In genomic region chrX:73562458-73562857, GRCh38 we compare ENCODE assay signal across 8 cellular contexts. TPM values are rescaled to one million over a fixed set of nuclear protein-coding genes. Genes with fewer than 3 reads are reported as not detected.
DNase-seq lines count a peak whose midpoint lies in the region; ATAC-seq, FAIRE-seq and TF ChIP-seq lines count a peak whose summit lies in the region.

No MANE protein-coding gene starts in this region.

- no peaks in the 10 kb centered on the region for H3K9me3 Mint-ChIP-seq in GM23338
- H3K9me3 Mint-ChIP-seq in activated B cell treated with CpG ODN at 0.5 μM for 24 hours: no peaks in the 10 kb centered on the region

- H3K9ac ChIP-seq in BLaER1 treated with 17β-estradiol and CSF1 and Interleukin-3, amounts not matched to agents 10 nM and 100 nM: peak overlapping the region; percentile 65 to 81 (median 78); a peak in 21 of 22 replicates
- H3K9ac ChIP-seq in subcutaneous abdominal adipose tissue (ENCODE audit: low read length in 5 of 5): peak overlapping the region in 4 of 5 donors; percentile 46 to 67 (median 58)

- H3K9me3 ChIP-seq in BLaER1 treated with 17β-estradiol and CSF1 and Interleukin-3, amounts not matched to agents 10 nM and 100 nM (replicated peaks in 1 of 11): peaks cover 0 to 12% (median 6%) of the 10 kb centered on the region in 11 experiments; a peak in 10 of 22 replicates
- H3K9me3 ChIP-seq in subcutaneous abdominal adipose tissue (ENCODE audit: control insufficient read depth in 5 of 5, low read length in 5 of 5): peaks cover 0 to 2% (median 0%) of the 10 kb centered on the region in 5 donors

- no peaks in the 10 kb centered on the region for H3K9me2 ChIP-seq in GM23338 (ENCODE audit: insufficient read depth)

- DNase-seq in GM23338 (ENCODE audit: low spot score): no peak
- DNase-seq in activated B cell treated with CpG ODN at 0.5 μM for 24 hours: no peak
- no peak for DNase-seq in GM13977 (ENCODE audit: low spot score)
- DNase-seq in GM12891 (ENCODE audit: insufficient read length, low spot score): no peak
- no peak for DNase-seq in globus pallidus (ENCODE audit: low spot score)

- H3K27me3 Mint-ChIP-seq in GM23338 (ENCODE audit: insufficient read depth, low read depth, poor library complexity) (no peaks in the 10 kb centered on the region), activated B cell treated with CpG ODN at 0.5 μM for 24 hours (no peaks in the 10 kb centered on the region)

- in situ Hi-C loops in GM13977 (cut with MboI; ENCODE audit: low pct_unique_long_range_greater_than_20kb, low sequenced_read_pairs, unreplicated experiment): no loop called here

- POLR2A ChIA-PET in activated B cell treated with CpG ODN at 0.5 μM for 24 hours (lab: Charles Lee): no interaction called here

- H3F3A ChIP-seq in GM23338 (replicated peaks; ENCODE audit: low read depth): no peaks in the 10 kb centered on the region

- no peak for ATAC-seq in GM23338
- no peak for ATAC-seq in activated B cell treated with CpG ODN at 0.5 μM for 24 hours (ENCODE audit: low read depth)

- TF ChIP-seq POLR2A in GM12891 (IDR thresholded peaks at IDR 0.05; ENCODE audit: low read depth, low read length): no peak

- no peaks in the 10 kb centered on the region for H3K36me3 ChIP-seq in BLaER1 treated with 17β-estradiol and CSF1 and Interleukin-3, amounts not matched to agents 10 nM and 100 nM
- H3K36me3 ChIP-seq in GM23338 (ENCODE audit: insufficient read depth) (no peaks in the 10 kb centered on the region), subcutaneous abdominal adipose tissue (ENCODE audit: control insufficient read depth in 5 of 5, insufficient read depth in 5 of 5, low read length in 5 of 5) (no peaks in the 10 kb centered on the region)

- CTCF ChIA-PET in activated B cell treated with CpG ODN at 0.5 μM for 24 hours (lab: Charles Lee): no interaction called here

- H3K27me3 ChIP-seq in BLaER1 treated with 17β-estradiol and CSF1 and Interleukin-3, amounts not matched to agents 10 nM and 100 nM: peaks cover 60 to 99% (median 97%) of the 10 kb centered on the region in 11 experiments
- H3K27me3 ChIP-seq in GM23338 (ENCODE audit: insufficient read depth): no peaks in the 10 kb centered on the region
- peaks cover 0 to 2% (median 0%) of the 10 kb centered on the region in 5 donors for H3K27me3 ChIP-seq in subcutaneous abdominal adipose tissue (ENCODE audit: control insufficient read depth in 5 of 5, insufficient read depth in 4 of 5, low read length in 5 of 5)

- H3K79me2 ChIP-seq in GM23338 (replicated peaks; ENCODE audit: insufficient read depth): peaks cover 34% of the 10 kb centered on the region

- peak overlapping the region; percentile 79; the same call in 1 of the 2 replicates for H3K27ac Mint-ChIP-seq in GM23338
- H3K27ac Mint-ChIP-seq in activated B cell treated with CpG ODN at 0.5 μM for 24 hours: peak overlapping the region; percentile 99

- peaks cover 4% of the 10 kb centered on the region; the same call in 2 of the 3 replicates for H3K4me1 Mint-ChIP-seq in GM23338
- H3K4me1 Mint-ChIP-seq in activated B cell treated with CpG ODN at 0.5 μM for 24 hours: peaks cover 27% of the 10 kb centered on the region

- intact Hi-C loops in activated B cell treated with CpG ODN at 0.5 μM for 24 hours (cut with micrococcal nuclease): loop anchor here (2.0 kb wide), 1 partner anchor 730 kb away; no protein-coding TSS in a partner anchor

- H3K4me2 ChIP-seq in BLaER1 treated with 17β-estradiol and CSF1 and Interleukin-3, amounts not matched to agents 10 nM and 100 nM: peak overlapping the region; percentile 45 to 78 (median 67)
- H3K4me2 ChIP-seq in GM23338: peak overlapping the region; percentile 90

- H3K27ac ChIP-seq in BLaER1 treated with 17β-estradiol and CSF1 and Interleukin-3, amounts not matched to agents 10 nM and 100 nM: peak overlapping the region; percentile 42 to 86 (median 80); a peak in 19 of 22 replicates
- H3K27ac ChIP-seq in GM23338 (ENCODE audit: low read depth): peak overlapping the region; percentile 87; the same call in 1 of the 2 replicates
- H3K27ac ChIP-seq in subcutaneous abdominal adipose tissue (ENCODE audit: low read depth, low read length): no peak overlapping the region

- H3K4me3 ChIP-seq in BLaER1 treated with 17β-estradiol and CSF1 and Interleukin-3, amounts not matched to agents 10 nM and 100 nM: peak overlapping the region; percentile 55 to 74 (median 66)
- H3K4me3 ChIP-seq in GM23338: peak overlapping the region; percentile 74
- peak overlapping the region; percentile 51 for H3K4me3 ChIP-seq in iPS-11a (ENCODE audit: low read depth, low read length)
- peak overlapping the region; percentile 63 to 80 (median 73) for H3K4me3 ChIP-seq in subcutaneous abdominal adipose tissue (ENCODE audit: low read depth in 1 of 5, low read length in 5 of 5)

- H3K36me3 Mint-ChIP-seq in GM23338 (ENCODE audit: low read depth) (no peaks in the 10 kb centered on the region), activated B cell treated with CpG ODN at 0.5 μM for 24 hours (ENCODE audit: low read depth) (peaks cover 5% of the 10 kb centered on the region)

- no peak for FAIRE-seq in GM12891 (lab: Jason Lieb, UNC)

- TF ChIP-seq CTCF in GM23338 (conservative IDR thresholded peaks at IDR 0.05; ENCODE audit: low read depth in 2 of 2): no peak
- no peak for TF ChIP-seq CTCF in activated B cell treated with CpG ODN at 0.5 μM for 24 hours (IDR thresholded peaks at IDR 0.05)
- no peak for TF ChIP-seq CTCF in GM13977 (IDR thresholded peaks at IDR 0.05; ENCODE audit: extremely low read depth, insufficient read depth, missing control alignments)

- no peak overlapping the region for H2AFZ ChIP-seq in GM23338

- H3K4me1 ChIP-seq in BLaER1 treated with 17β-estradiol and CSF1 and Interleukin-3, amounts not matched to agents 10 nM and 100 nM: peaks cover 3 to 11% (median 8%) of the 10 kb centered on the region in 10 experiments; a peak in 9 of 20 replicates
- H3K4me1 ChIP-seq in GM23338 (ENCODE audit: insufficient read depth) (peaks cover 16% of the 10 kb centered on the region; the same call in 1 of the 2 replicates), subcutaneous abdominal adipose tissue (ENCODE audit: control insufficient read depth in 5 of 5, insufficient read depth in 5 of 5, low read length in 5 of 5) (peaks cover 0 to 6% (median 6%) of the 10 kb centered on the region in 5 donors)

- peak overlapping the region; percentile 96 for H3K4me3 Mint-ChIP-seq in GM23338
- peak overlapping the region; percentile 97 for H3K4me3 Mint-ChIP-seq in activated B cell treated with CpG ODN at 0.5 μM for 24 hours

- peaks cover 0 to 4% (median 0%) of the 10 kb centered on the region in 11 experiments; a peak in 3 of 22 replicates for H4K20me1 ChIP-seq in BLaER1 treated with 17β-estradiol and CSF1 and Interleukin-3, amounts not matched to agents 10 nM and 100 nM
- H4K20me1 ChIP-seq in GM23338 (replicated peaks; ENCODE audit: insufficient read depth): no peaks in the 10 kb centered on the region

TF ChIP-seq in GM23338, 12 proteins besides CTCF, POLR2A, EP300 and RAD21 (continues in another document):
- no peak for TF ChIP-seq EZH2 (IDR thresholded peaks at IDR 0.05; ENCODE audit: low read depth, unreplicated experiment)

TF ChIP-seq in GM12891, 5 proteins besides CTCF, POLR2A, EP300 and RAD21:
- TF ChIP-seq PAX5 (IDR thresholded peaks at IDR 0.05; ENCODE audit: insufficient read depth, low read length, severe bottlenecking) (no peak), POLR2AphosphoS5 (IDR thresholded peaks at IDR 0.05; ENCODE audit: low read depth, low read length) (no peak), TAF1 (IDR thresholded peaks at IDR 0.05; ENCODE audit: low read depth, low read length) (no peak), SPI1 (IDR thresholded peaks at IDR 0.05; ENCODE audit: low read depth, low read length) (no peak), POU2F2 (IDR thresholded peaks at IDR 0.05; ENCODE audit: low read depth, low read length) (no peak)

RNA-seq across cellular contexts. Expression of gene CHIC1, which starts 0.5 kb away (rescaled TPM):
- total RNA-seq in GM23338 (2014; rRNA removed; shearing (Covaris generic)): 14.1 and 18.3 TPM in 2 replicates
- polyA plus RNA-seq in GM23338 (2016; fragmentation: Nextera tagmentation; extraction: Ambion mirVana): 4.3 and 6.2 TPM in 2 replicates
- total RNA-seq in activated B cell treated with CpG ODN at 0.5 μM for 24 hours: 12.9 and 14.0 TPM in 2 replicates
- polyA plus RNA-seq in GM12891 (2012; ENCODE audit: low read depth, missing spikeins): 3.6 TPM
